ENCODE assay signal across 8 cellular contexts in the genomic region with DNA sequence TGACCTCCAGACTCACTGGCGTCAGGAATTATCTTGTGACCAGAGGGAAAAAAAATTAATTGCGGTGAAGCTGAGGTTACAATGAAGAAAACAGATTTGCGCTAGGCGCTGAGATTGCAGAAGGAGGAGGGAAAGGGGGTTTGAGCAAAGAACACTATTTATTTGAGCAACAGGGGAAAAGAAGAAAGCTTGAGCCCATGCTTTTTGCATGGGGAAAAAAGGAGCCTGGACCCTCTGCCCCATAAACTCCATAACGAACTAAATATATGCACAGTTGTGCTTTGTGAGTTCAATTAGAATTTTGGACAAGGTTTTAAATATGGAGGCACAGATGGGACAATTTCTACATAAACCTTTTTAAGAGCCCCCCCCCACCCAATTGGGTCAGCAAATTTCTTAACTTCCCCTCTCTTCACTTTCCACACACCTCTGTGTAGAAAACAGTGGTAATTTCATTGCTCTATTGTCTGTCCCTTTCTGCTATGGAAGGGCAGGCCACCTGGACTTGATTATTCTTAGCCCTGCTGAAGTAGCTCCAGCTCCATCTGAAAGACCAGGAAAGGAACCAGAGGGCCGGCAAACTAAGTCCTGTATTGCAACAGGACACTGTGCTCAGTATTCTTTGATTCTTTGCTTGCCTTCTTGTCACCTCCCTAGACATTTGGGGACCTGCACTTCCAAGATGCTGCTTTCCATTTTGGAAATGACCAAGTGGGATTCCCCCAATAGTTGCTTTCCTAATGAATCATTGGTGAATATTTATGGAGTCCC. TPM values are rescaled to one million over a fixed set of nuclear protein-coding genes. Genes with fewer than 3 reads are reported as not detected.
DNase-seq lines count a peak whose midpoint lies in the region; ATAC-seq and TF ChIP-seq lines count a peak whose summit lies in the region.

No MANE protein-coding gene starts in this region.

- peak overlapping the region; percentile 54 for H2AFZ ChIP-seq in MM.1S (ENCODE audit: low read length)

- H3K4me3 ChIP-seq in MM.1S (ENCODE audit: low read length) (peak overlapping the region; percentile 92), colonic mucosa (peak overlapping the region; percentile 76)

- peak; percentile 53 for DNase-seq in COR-L47 (lab: John Stamatoyannopoulos, UW)
- no peak for DNase-seq in MM.1S
- DNase-seq in colonic mucosa: no peak
- DNase-seq in natural killer cell treated with Interleukin-12 subunit alpha and Interleukin-12 subunit beta and Interleukin-15 and Interleukin-18, amount 100 ng/mL, for 72 hours (ENCODE audit: low spot score): no peak
- no peak for DNase-seq in posterior vena cava (ENCODE audit: low spot score)
- DNase-seq in NCI-H2107 (lab: John Stamatoyannopoulos, UW): no peak
- DNase-seq in kidney tubule cell (ENCODE audit: low spot score): no peak
- DNase-seq in NCI-H526 treated with DMSO at 0.1 percent for 48 hours (lab: John Stamatoyannopoulos, UW): no peak

- peak overlapping the region; percentile 86 for H3K4me3 Mint-ChIP-seq in natural killer cell treated with Interleukin-12 subunit alpha and Interleukin-12 subunit beta and Interleukin-15 and Interleukin-18, amount 100 ng/mL, for 72 hours

- ATAC-seq in natural killer cell treated with Interleukin-12 subunit alpha and Interleukin-12 subunit beta and Interleukin-15 and Interleukin-18, amount 100 ng/mL, for 72 hours: no peak

- H3K9me3 ChIP-seq in MM.1S (replicated peaks; ENCODE audit: insufficient read depth, low read length) (no peaks in the 10 kb centered on the region), colonic mucosa (no peaks in the 10 kb centered on the region)

- H3K36me3 Mint-ChIP-seq in natural killer cell treated with Interleukin-12 subunit alpha and Interleukin-12 subunit beta and Interleukin-15 and Interleukin-18, amount 100 ng/mL, for 72 hours: no peaks in the 10 kb centered on the region

- peak overlapping the region; percentile 44 to 76 for H3K27ac Mint-ChIP-seq in natural killer cell treated with Interleukin-12 subunit alpha and Interleukin-12 subunit beta and Interleukin-15 and Interleukin-18, amount 100 ng/mL, for 72 hours

- no peaks in the 10 kb centered on the region for H3K9me3 Mint-ChIP-seq in natural killer cell treated with Interleukin-12 subunit alpha and Interleukin-12 subunit beta and Interleukin-15 and Interleukin-18, amount 100 ng/mL, for 72 hours

- intact Hi-C loops in colonic mucosa (cut with DNase I) (no loop called here), posterior vena cava (cut with DNase I) (no loop called here)

- peak overlapping the region; percentile 94; the same call in 1 of the 2 replicates for H3K4me2 ChIP-seq in MM.1S (ENCODE audit: low read depth, low read length)

- H3K27ac ChIP-seq in MM.1S (ENCODE audit: low read length): no peak overlapping the region; the same call in 1 of the 2 replicates
- H3K27ac ChIP-seq in colonic mucosa: peak overlapping the region; percentile 91

- peaks cover 9% of the 10 kb centered on the region for H3K79me2 ChIP-seq in MM.1S (ENCODE audit: low read length)

- H3F3A ChIP-seq in MM.1S (ENCODE audit: insufficient read depth, low read length): peaks cover 50% of the 10 kb centered on the region

- H3K9ac ChIP-seq in MM.1S (ENCODE audit: low read length) (peak overlapping the region; percentile 32; the same call in 1 of the 2 replicates), colonic mucosa (ENCODE audit: low read depth in 2 of 2, low read length in 2 of 2) (peak overlapping the region; percentile 73 to 100)

- H4K20me1 ChIP-seq in MM.1S (ENCODE audit: insufficient read depth, low read length): no peaks in the 10 kb centered on the region

- peaks cover 40 to 46% of the 10 kb centered on the region in 2 donors for H3K4me1 Mint-ChIP-seq in natural killer cell treated with Interleukin-12 subunit alpha and Interleukin-12 subunit beta and Interleukin-15 and Interleukin-18, amount 100 ng/mL, for 72 hours (ENCODE audit: low read depth in 2 of 2)

- no peak for TF ChIP-seq CTCF in MM.1S (IDR thresholded peaks at IDR 0.05; ENCODE audit: low read length)
- no peak for TF ChIP-seq CTCF in colonic mucosa (IDR thresholded peaks at IDR 0.05)

- peaks cover 42 to 53% of the 10 kb centered on the region in 2 donors for H3K27me3 Mint-ChIP-seq in natural killer cell treated with Interleukin-12 subunit alpha and Interleukin-12 subunit beta and Interleukin-15 and Interleukin-18, amount 100 ng/mL, for 72 hours

- H3K9me2 ChIP-seq in MM.1S (replicated peaks; ENCODE audit: insufficient read depth, low read length): no peaks in the 10 kb centered on the region

- H3K36me3 ChIP-seq in MM.1S (replicated peaks; ENCODE audit: insufficient read depth, low read length): no peaks in the 10 kb centered on the region
- H3K36me3 ChIP-seq in colonic mucosa: no peaks in the 10 kb centered on the region

- H3K27me3 ChIP-seq in MM.1S (replicated peaks; ENCODE audit: insufficient read depth, low read length) (peaks cover 17% of the 10 kb centered on the region), colonic mucosa (no peaks in the 10 kb centered on the region)

- H3K4me1 ChIP-seq in MM.1S (ENCODE audit: low read length) (peaks cover 28% of the 10 kb centered on the region), colonic mucosa (peaks cover 29% of the 10 kb centered on the region)

RNA-seq across cellular contexts. Expression of gene ID3, which starts 0.9 kb away (rescaled TPM):
- total RNA-seq in colonic mucosa: 100 to 1,000 TPM; 106 to 221 TPM
- 1 to 10 TPM; 2.6 to 5.0 TPM for total RNA-seq in natural killer cell treated with Interleukin-12 subunit alpha and Interleukin-12 subunit beta and Interleukin-15 and Interleukin-18, amount 100 ng/mL, for 72 hours
- 100 to 1,000 TPM; 190 to 243 TPM for total RNA-seq in posterior vena cava

RNA-seq across cellular contexts. Expression of gene E2F2, which starts 29.1 kb away (rescaled TPM):
- total RNA-seq in colonic mucosa: 10 to 100 TPM in 1 of 2 donors, 1 to 10 TPM in 1; 8.2 to 32.9 TPM
- 10 to 100 TPM; 10.7 to 15.5 TPM for total RNA-seq in natural killer cell treated with Interleukin-12 subunit alpha and Interleukin-12 subunit beta and Interleukin-15 and Interleukin-18, amount 100 ng/mL, for 72 hours
- total RNA-seq in posterior vena cava: under 1 TPM; 0.24 to 0.46 TPM

Comparison
In these comparisons a context has a peak if more than half of its experiments do, and no peak if none do; other contexts are left out.
1. RNA of gene ID3, which starts 0.9 kb away (total RNA-seq): 190 to 243 TPM in posterior vena cava and 106 to 221 TPM in colonic mucosa; 2.6 to 5.0 TPM in natural killer cell treated with Interleukin-12 subunit alpha and Interleukin-12 subunit beta and Interleukin-15 and Interleukin-18, amount 100 ng/mL, for 72 hours; every median in the first group is over 10 times any median in the second.
2. RNA of gene E2F2, which starts 29.1 kb away (total RNA-seq): 8.2 to 32.9 TPM in colonic mucosa and 10.7 to 15.5 TPM in natural killer cell treated with Interleukin-12 subunit alpha and Interleukin-12 subunit beta and Interleukin-15 and Interleukin-18, amount 100 ng/mL, for 72 hours; 0.24 to 0.46 TPM in posterior vena cava; every median in the first group is over 4 times any median in the second.